In the genomic region with DNA sequence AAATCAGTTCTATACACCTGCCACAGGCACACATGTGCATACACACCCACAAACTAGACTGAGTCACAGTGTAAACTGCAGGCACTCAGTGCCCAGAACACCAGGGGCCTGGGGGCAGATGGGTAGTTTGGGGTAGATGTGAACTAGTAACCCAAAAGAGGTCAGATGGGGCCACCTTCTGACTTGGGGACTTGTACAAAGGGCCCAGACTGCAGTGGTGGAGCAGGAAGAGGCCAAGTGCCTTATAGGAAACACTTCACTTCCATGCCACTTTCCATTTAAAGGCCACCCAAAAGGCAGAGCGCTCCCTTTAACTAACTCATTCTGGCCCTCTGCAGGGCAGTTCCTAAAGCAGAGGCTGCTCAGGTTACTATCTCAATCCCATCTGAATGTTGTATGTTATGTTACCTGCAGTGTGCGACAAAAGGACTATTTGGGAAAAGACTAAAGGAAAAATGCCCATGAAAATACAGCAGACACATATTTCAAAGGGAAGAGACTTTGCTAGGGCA, we compare ENCODE assay signal across 1 cellular context.
TF ChIP-seq lines count a peak whose summit lies in the region.

No MANE protein-coding gene starts in this region.

TF ChIP-seq in WTC11, 78 proteins besides CTCF, POLR2A, EP300 and RAD21 (continued from another document):
- TF ChIP-seq, protein P1, sequence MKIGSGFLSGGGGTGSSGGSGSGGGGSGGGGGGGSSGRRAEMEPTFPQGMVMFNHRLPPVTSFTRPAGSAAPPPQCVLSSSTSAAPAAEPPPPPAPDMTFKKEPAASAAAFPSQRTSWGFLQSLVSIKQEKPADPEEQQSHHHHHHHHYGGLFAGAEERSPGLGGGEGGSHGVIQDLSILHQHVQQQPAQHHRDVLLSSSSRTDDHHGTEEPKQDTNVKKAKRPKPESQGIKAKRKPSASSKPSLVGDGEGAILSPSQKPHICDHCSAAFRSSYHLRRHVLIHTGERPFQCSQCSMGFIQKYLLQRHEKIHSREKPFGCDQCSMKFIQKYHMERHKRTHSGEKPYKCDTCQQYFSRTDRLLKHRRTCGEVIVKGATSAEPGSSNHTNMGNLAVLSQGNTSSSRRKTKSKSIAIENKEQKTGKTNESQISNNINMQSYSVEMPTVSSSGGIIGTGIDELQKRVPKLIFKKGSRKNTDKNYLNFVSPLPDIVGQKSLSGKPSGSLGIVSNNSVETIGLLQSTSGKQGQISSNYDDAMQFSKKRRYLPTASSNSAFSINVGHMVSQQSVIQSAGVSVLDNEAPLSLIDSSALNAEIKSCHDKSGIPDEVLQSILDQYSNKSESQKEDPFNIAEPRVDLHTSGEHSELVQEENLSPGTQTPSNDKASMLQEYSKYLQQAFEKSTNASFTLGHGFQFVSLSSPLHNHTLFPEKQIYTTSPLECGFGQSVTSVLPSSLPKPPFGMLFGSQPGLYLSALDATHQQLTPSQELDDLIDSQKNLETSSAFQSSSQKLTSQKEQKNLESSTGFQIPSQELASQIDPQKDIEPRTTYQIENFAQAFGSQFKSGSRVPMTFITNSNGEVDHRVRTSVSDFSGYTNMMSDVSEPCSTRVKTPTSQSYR (CRISPR knock-in tag; IDR thresholded peaks at IDR 0.05): no peak
- TF ChIP-seq JUN (CRISPR knock-in tag; IDR thresholded peaks at IDR 0.05) (no peak), GABPB1 (CRISPR knock-in tag; IDR thresholded peaks at IDR 0.05) (no peak), CREB1 (CRISPR knock-in tag; IDR thresholded peaks at IDR 0.05) (no peak), KAT7 (CRISPR knock-in tag; IDR thresholded peaks at IDR 0.05; ENCODE audit: borderline replicate concordance) (no peak)
- TF ChIP-seq, protein P2, sequence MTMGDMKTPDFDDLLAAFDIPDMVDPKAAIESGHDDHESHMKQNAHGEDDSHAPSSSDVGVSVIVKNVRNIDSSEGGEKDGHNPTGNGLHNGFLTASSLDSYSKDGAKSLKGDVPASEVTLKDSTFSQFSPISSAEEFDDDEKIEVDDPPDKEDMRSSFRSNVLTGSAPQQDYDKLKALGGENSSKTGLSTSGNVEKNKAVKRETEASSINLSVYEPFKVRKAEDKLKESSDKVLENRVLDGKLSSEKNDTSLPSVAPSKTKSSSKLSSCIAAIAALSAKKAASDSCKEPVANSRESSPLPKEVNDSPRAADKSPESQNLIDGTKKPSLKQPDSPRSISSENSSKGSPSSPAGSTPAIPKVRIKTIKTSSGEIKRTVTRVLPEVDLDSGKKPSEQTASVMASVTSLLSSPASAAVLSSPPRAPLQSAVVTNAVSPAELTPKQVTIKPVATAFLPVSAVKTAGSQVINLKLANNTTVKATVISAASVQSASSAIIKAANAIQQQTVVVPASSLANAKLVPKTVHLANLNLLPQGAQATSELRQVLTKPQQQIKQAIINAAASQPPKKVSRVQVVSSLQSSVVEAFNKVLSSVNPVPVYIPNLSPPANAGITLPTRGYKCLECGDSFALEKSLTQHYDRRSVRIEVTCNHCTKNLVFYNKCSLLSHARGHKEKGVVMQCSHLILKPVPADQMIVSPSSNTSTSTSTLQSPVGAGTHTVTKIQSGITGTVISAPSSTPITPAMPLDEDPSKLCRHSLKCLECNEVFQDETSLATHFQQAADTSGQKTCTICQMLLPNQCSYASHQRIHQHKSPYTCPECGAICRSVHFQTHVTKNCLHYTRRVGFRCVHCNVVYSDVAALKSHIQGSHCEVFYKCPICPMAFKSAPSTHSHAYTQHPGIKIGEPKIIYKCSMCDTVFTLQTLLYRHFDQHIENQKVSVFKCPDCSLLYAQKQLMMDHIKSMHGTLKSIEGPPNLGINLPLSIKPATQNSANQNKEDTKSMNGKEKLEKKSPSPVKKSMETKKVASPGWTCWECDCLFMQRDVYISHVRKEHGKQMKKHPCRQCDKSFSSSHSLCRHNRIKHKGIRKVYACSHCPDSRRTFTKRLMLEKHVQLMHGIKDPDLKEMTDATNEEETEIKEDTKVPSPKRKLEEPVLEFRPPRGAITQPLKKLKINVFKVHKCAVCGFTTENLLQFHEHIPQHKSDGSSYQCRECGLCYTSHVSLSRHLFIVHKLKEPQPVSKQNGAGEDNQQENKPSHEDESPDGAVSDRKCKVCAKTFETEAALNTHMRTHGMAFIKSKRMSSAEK (CRISPR knock-in tag; IDR thresholded peaks at IDR 0.05; ENCODE audit: borderline replicate concordance): no peak
- TF ChIP-seq, protein P3, sequence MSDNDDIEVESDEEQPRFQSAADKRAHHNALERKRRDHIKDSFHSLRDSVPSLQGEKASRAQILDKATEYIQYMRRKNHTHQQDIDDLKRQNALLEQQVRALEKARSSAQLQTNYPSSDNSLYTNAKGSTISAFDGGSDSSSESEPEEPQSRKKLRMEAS (CRISPR knock-in tag; IDR thresholded peaks at IDR 0.05): no peak
- TF ChIP-seq, protein P4, sequence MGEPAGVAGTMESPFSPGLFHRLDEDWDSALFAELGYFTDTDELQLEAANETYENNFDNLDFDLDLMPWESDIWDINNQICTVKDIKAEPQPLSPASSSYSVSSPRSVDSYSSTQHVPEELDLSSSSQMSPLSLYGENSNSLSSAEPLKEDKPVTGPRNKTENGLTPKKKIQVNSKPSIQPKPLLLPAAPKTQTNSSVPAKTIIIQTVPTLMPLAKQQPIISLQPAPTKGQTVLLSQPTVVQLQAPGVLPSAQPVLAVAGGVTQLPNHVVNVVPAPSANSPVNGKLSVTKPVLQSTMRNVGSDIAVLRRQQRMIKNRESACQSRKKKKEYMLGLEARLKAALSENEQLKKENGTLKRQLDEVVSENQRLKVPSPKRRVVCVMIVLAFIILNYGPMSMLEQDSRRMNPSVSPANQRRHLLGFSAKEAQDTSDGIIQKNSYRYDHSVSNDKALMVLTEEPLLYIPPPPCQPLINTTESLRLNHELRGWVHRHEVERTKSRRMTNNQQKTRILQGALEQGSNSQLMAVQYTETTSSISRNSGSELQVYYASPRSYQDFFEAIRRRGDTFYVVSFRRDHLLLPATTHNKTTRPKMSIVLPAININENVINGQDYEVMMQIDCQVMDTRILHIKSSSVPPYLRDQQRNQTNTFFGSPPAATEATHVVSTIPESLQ (CRISPR knock-in tag; IDR thresholded peaks at IDR 0.05): no peak
TF ChIP-seq in WTC11: peak in this region for 0.
